In genomic region chr1:161725888-161726630, GRCh38 we compare ENCODE assay signal across 1 cellular context.
TF ChIP-seq lines count a peak whose summit lies in the region.

No MANE protein-coding gene starts in this region.

TF ChIP-seq in K562, 482 proteins besides CTCF, POLR2A, EP300 and RAD21 (continues in another document):
- TF ChIP-seq KDM2B (CRISPR knock-in tag; IDR thresholded peaks at IDR 0.05) (no peak), ZNF445 (CRISPR knock-in tag; IDR thresholded peaks at IDR 0.05; ENCODE audit: low read depth) (no peak), ELK1 (CRISPR knock-in tag; IDR thresholded peaks at IDR 0.05) (no peak), XRCC3 (IDR thresholded peaks at IDR 0.05) (no peak), U2AF2 (optimal IDR thresholded peaks at IDR 0.05; ENCODE audit: low read depth, low read length) (no peak), PRPF4 (IDR thresholded peaks at IDR 0.05; ENCODE audit: insufficient read depth, low read depth, low read length, poor library complexity, severe bottlenecking) (no peak), HNRNPK (IDR thresholded peaks at IDR 0.05; ENCODE audit: low read depth, low read length, poor library complexity, severe bottlenecking) (no peak), MITF (IDR thresholded peaks at IDR 0.05) (no peak), KLF10 (CRISPR knock-in tag; IDR thresholded peaks at IDR 0.05) (no peak), BRCA1 (IDR thresholded peaks at IDR 0.05) (no peak), BRCA1 (CRISPR knock-in tag; IDR thresholded peaks at IDR 0.05) (no peak), IRF9 (tag; IDR thresholded peaks at IDR 0.05) (no peak), FOXA3 (CRISPR knock-in tag; conservative IDR thresholded peaks at IDR 0.05 in 1 of 2, IDR thresholded peaks at IDR 0.05 in 1 of 2) (no peak), FOXK1 (CRISPR knock-in tag; IDR thresholded peaks at IDR 0.05; ENCODE audit: borderline replicate concordance) (no peak), ZNF282 (CRISPR knock-in tag; IDR thresholded peaks at IDR 0.05) (no peak), TAF9B (IDR thresholded peaks at IDR 0.05; ENCODE audit: partially characterized antibody) (no peak), NBN (IDR thresholded peaks at IDR 0.05; ENCODE audit: low read depth) (no peak), EHMT2 (IDR thresholded peaks at IDR 0.05) (no peak), CREB5 (CRISPR knock-in tag; IDR thresholded peaks at IDR 0.05) (no peak), SAFB2 (IDR thresholded peaks at IDR 0.05; ENCODE audit: borderline replicate concordance, low read depth, low read length, severe bottlenecking) (no peak), WHSC1 (IDR thresholded peaks at IDR 0.05; ENCODE audit: low read length) (no peak), CEBPG (CRISPR knock-in tag; IDR thresholded peaks at IDR 0.05) (no peak), CEBPG (tag; conservative IDR thresholded peaks at IDR 0.05 in 1 of 2, IDR thresholded peaks at IDR 0.05 in 1 of 2) (no peak), FOXJ2 (tag; IDR thresholded peaks at IDR 0.05) (no peak), YY1 (IDR thresholded peaks at IDR 0.05; ENCODE audit: borderline replicate concordance in 1 of 3, control insufficient read depth in 1 of 3, extremely low read depth in 1 of 3, insufficient read depth in 3 of 3, insufficient read length in 1 of 3, insufficient replicate concordance in 2 of 3, low read depth in 1 of 3, low read length in 2 of 3) (peak in 1 of 3 experiments; percentile 49), ZBTB26 (CRISPR knock-in tag; IDR thresholded peaks at IDR 0.05) (no peak), ZNF316 (IDR thresholded peaks at IDR 0.05) (no peak), STAT5B (CRISPR knock-in tag; IDR thresholded peaks at IDR 0.05) (no peak), ETV1 (tag; conservative IDR thresholded peaks at IDR 0.05; ENCODE audit: low read depth) (no peak), FOXM1 (IDR thresholded peaks at IDR 0.05; ENCODE audit: low read depth) (no peak), FOXM1 (CRISPR knock-in tag; IDR thresholded peaks at IDR 0.05; ENCODE audit: low read depth) (no peak; the same call in 1 of the 2 replicates), RBM17 (IDR thresholded peaks at IDR 0.05; ENCODE audit: borderline replicate concordance, low read depth, low read length) (no peak), GABPB1 (CRISPR knock-in tag; IDR thresholded peaks at IDR 0.05) (no peak), SIX5 (IDR thresholded peaks at IDR 0.05; ENCODE audit: borderline replicate concordance in 1 of 2, insufficient read depth in 1 of 2, low read depth in 1 of 2, low read length in 2 of 2) (no peak), CBFA2T3 (IDR thresholded peaks at IDR 0.05) (no peak), ZNF695 (CRISPR knock-in tag; IDR thresholded peaks at IDR 0.05) (no peak), ZBTB2 (IDR thresholded peaks at IDR 0.05) (no peak), PBX2 (CRISPR knock-in tag; IDR thresholded peaks at IDR 0.05; ENCODE audit: low read depth) (no peak), PBX2 (tag; conservative IDR thresholded peaks at IDR 0.05; ENCODE audit: low read depth) (no peak), CBFA2T2 (conservative IDR thresholded peaks at IDR 0.05) (no peak), ZNF224 (CRISPR knock-in tag; IDR thresholded peaks at IDR 0.05) (no peak), CSDE1 (IDR thresholded peaks at IDR 0.05) (no peak), RERE (CRISPR knock-in tag; IDR thresholded peaks at IDR 0.05; ENCODE audit: borderline replicate concordance) (no peak), ARID1B (IDR thresholded peaks at IDR 0.05) (no peak), THRA (IDR thresholded peaks at IDR 0.05) (no peak), CBFB (CRISPR knock-in tag; IDR thresholded peaks at IDR 0.05) (no peak), FOXA1 (IDR thresholded peaks at IDR 0.05; ENCODE audit: borderline replicate concordance) (no peak), KLF6 (CRISPR knock-in tag; IDR thresholded peaks at IDR 0.05; ENCODE audit: borderline replicate concordance) (no peak), CHD4 (IDR thresholded peaks at IDR 0.05; ENCODE audit: insufficient read depth, insufficient replicate concordance, low read depth, low read length, poor library complexity, severe bottlenecking) (no peak)
